ENCODE assay signal across 8 cellular contexts in genomic region chr1:145858937-145859490, GRCh38. TPM values are rescaled to one million over a fixed set of nuclear protein-coding genes. Genes with fewer than 3 reads are reported as not detected.
A peak's percentile ranks its signal among the peaks of the same experiment; 100 is the strongest.
DNase-seq lines count a peak whose midpoint lies in the region; ATAC-seq, FAIRE-seq and TF ChIP-seq lines count a peak whose summit lies in the region.

Gene PIAS3, minus strand, starts transcription at chr1:145859081. Its CDS starts 91 bp downstream, at chr1:145858990.

- peak; percentile 50 for DNase-seq in NCI-H1694 (lab: John Stamatoyannopoulos, UW)
- peak; percentile 98 for DNase-seq in left ventricle myocardium superior
- DNase-seq in pulmonary artery endothelial cell (ENCODE audit: low read depth, low spot score): peak; percentile 85
- DNase-seq in urothelium cell line (ENCODE audit: low spot score): peak; percentile 96

- FAIRE-seq in urothelium cell line (lab: Jason Lieb, UNC): peak; percentile 71

- TF ChIP-seq POLR2A in GM15510 (IDR thresholded peaks at IDR 0.05; ENCODE audit: borderline replicate concordance, extremely low read depth, insufficient read length): peak; percentile 46

- intact Hi-C loops in T-helper 2 cell treated with Interferon-gamma antibody and Interleukin-4, amounts not matched to agents 100 ng/mL and 5 ng/mL, for 36 hours (cut with micrococcal nuclease): loop anchor here (1.0 to 5.0 kb wide), 7 partner anchors 26 to 176 kb away; partner anchors contain the start of genes ANKRD34A, ANKRD35, LIX1L and PEX11B
- intact Hi-C loops in left ventricle myocardium superior (cut with micrococcal nuclease): no loop called here

- ATAC-seq in HG02884 (IDR thresholded peaks at IDR 0.05; ENCODE audit: unreplicated experiment) (peak; percentile 72), left ventricle myocardium superior (peak; percentile 95)

- peak within 1 kb of the TSS; percentile 83 for H3K27ac ChIP-seq in angular gyrus (ENCODE audit: low read depth, low read length)

RNA-seq across cellular contexts. Expression of gene PIAS3, which starts in this region (rescaled TPM):
- total RNA-seq in T-helper 2 cell treated with Interferon-gamma antibody and Interleukin-4, amounts not matched to agents 100 ng/mL and 5 ng/mL, for 36 hours: 20.5 and 21.3 TPM in 2 replicates
- 13.3 TPM for total RNA-seq in left ventricle myocardium superior
- total RNA-seq in pulmonary artery endothelial cell: 7.6 and 9.8 TPM in 2 replicates

Comparison
In these comparisons a context has a peak if more than half of its experiments do, and no peak if none do; other contexts are left out.
1. Peak in every context shown above with its lines: DNase-seq, ATAC-seq and H3K27ac ChIP-seq.